Comparison of ENCODE assay signal across 28 cellular contexts in genomic region chr6:114816678-114817077, GRCh38.
DNase-seq lines count a peak whose midpoint lies in the region; ATAC-seq, FAIRE-seq and TF ChIP-seq lines count a peak whose summit lies in the region.
"Had no signal": no experiment of that assay in that cellular context is flagged by ENCODE, and none has a peak within 500 bp of the region (broad histone marks: within the 10 kb centered on the region; RNA-seq: fewer than 3 reads in every experiment).

No MANE protein-coding gene starts in this region.

- H3K23ac ChIP-seq in H9 (ENCODE audit: insufficient read length, low read depth, low read length) = no peak overlapping the region

- H3K9ac ChIP-seq in GM12878 (ENCODE audit: control insufficient read depth, insufficient read depth, low read length) = no peak overlapping the region
- no peak overlapping the region for H3K9ac ChIP-seq in H9 (ENCODE audit: extremely low read depth, insufficient read length, low read length)
- H3K9ac ChIP-seq: BLaER1, KMS-11 had no signal

- H3K79me1 ChIP-seq in H9 (ENCODE audit: insufficient read depth, low read depth, low read length, poor library complexity, severe bottlenecking) = no peaks in the 10 kb centered on the region

- H3K4me3 ChIP-seq in GM12878 = no peak overlapping the region
- no peak overlapping the region for H3K4me3 ChIP-seq in thyroid gland (replicated peaks in 1 of 3)
- H3K4me3 ChIP-seq: BLaER1, Peyer's patch had no signal

- intact Hi-C loops in GM12878 (cut with micrococcal nuclease; ENCODE audit: unreplicated experiment) = no loop called here
- intact Hi-C loops in thyroid gland (cut with DNase I) = no loop called here

- no peak overlapping the region for H3K56ac ChIP-seq in H9 (ENCODE audit: insufficient read length, low read depth, low read length)

- H3K36me3 ChIP-seq in GM12878 (ENCODE audit: control insufficient read depth in 2 of 2, insufficient read depth in 2 of 2, low read length in 1 of 2) (no peaks in the 10 kb centered on the region), thyroid gland (no peaks in the 10 kb centered on the region)
- H3K36me3 ChIP-seq: BLaER1, Peyer's patch had no signal

- H2BK120ac ChIP-seq in H9 (ENCODE audit: low read depth, low read length, poor library complexity, severe bottlenecking) = no peak overlapping the region

- no peaks in the 10 kb centered on the region for H3K4me1 Mint-ChIP-seq in H9
- H3K4me1 Mint-ChIP-seq: CD4-positive, CD25-positive, alpha-beta regulatory T cell; IgD-negative memory B cell had no signal

- TF ChIP-seq RAD21 in GM12878 (IDR thresholded peaks at IDR 0.05; ENCODE audit: insufficient read depth, low read depth, low read length) = no peak

- no peak for TF ChIP-seq EP300 in GM12878 (IDR thresholded peaks at IDR 0.05; ENCODE audit: borderline replicate concordance in 1 of 2, control insufficient read depth in 1 of 2, low read depth in 2 of 2, low read length in 2 of 2)

- no peak overlapping the region for H3K14ac ChIP-seq in H9 (ENCODE audit: insufficient read depth, low read length)

- H3K9me3 ChIP-seq in GM12878 (replicated peaks; ENCODE audit: control insufficient read depth, insufficient read depth, low read length) (no peaks in the 10 kb centered on the region), thyroid gland (no peaks in the 10 kb centered on the region), H9 (ENCODE audit: control insufficient read depth, low read depth, low read length) (no peaks in the 10 kb centered on the region)
- H3K9me3 ChIP-seq: BLaER1, Peyer's patch had no signal

- no peaks in the 10 kb centered on the region for H3K27me3 ChIP-seq in GM12878 (replicated peaks in 1 of 2; ENCODE audit: control insufficient read depth in 2 of 2, insufficient read depth in 2 of 2, low read length in 1 of 2)
- no peaks in the 10 kb centered on the region for H3K27me3 ChIP-seq in thyroid gland
- H3K27me3 ChIP-seq in H9 (ENCODE audit: insufficient read depth, low read length) = no peaks in the 10 kb centered on the region
- H3K27me3 ChIP-seq: BLaER1, Peyer's patch had no signal

- no peak overlapping the region for H3K4ac ChIP-seq in H9 (ENCODE audit: low read depth, low read length)

- CTCF ChIA-PET in GM12878 (lab: Yijun Ruan, JAX) = interaction anchor here (1.6 kb wide), 1 partner anchor 10 kb away, joined by 5 read pairs; no protein-coding TSS in a partner anchor

- no peak overlapping the region for H3K4me3 Mint-ChIP-seq in H9
- H3K4me3 Mint-ChIP-seq: CD4-positive, CD25-positive, alpha-beta regulatory T cell; IgD-negative memory B cell had no signal

- DNase-seq in GM12878 (ENCODE audit: low read depth, low spot score) (no peak), GM13976 (ENCODE audit: low spot score) (no peak), thyroid gland (no peak), H9 (no peak)
- DNase-seq: CD4-positive, CD25-positive, alpha-beta regulatory T cell; DMS153; DND-41; MM.1S; NCI-H1105; NCI-H1436 treated with DMSO at 0.1 percent for 48 hours; NCI-H187 treated with DMSO at 0.1 percent for 48 hours; NCI-H2107; NCI-H446; NCI-H524 treated with DMSO at 0.1 percent for 48 hours; NCI-H774; OCI-M1; Peyer's patch; SHP77 treated with DMSO at 0.1 percent for 48 hours had no signal

- no peak overlapping the region for H3K27ac Mint-ChIP-seq in H9
- H3K27ac Mint-ChIP-seq: CD4-positive, CD25-positive, alpha-beta regulatory T cell; IgD-negative memory B cell had no signal

- peaks cover 3 to 4% of the 10 kb centered on the region in 2 experiments; a peak in 3 of 5 replicates for H3K9me3 Mint-ChIP-seq in H9

- H3K4me2 ChIP-seq in GM12878 (ENCODE audit: control insufficient read depth, insufficient read depth) = no peak overlapping the region
- H3K4me2 ChIP-seq in H9 (ENCODE audit: insufficient read depth, insufficient read length, low read length) = no peak overlapping the region
- H3K4me2 ChIP-seq: BLaER1, KMS-11 had no signal

- no peak overlapping the region for H4K8ac ChIP-seq in H9 (replicated peaks; ENCODE audit: insufficient read length, low read depth, low read length)

- H3K27ac ChIP-seq in GM12878 (ENCODE audit: control insufficient read depth, insufficient read depth) (no peak overlapping the region), thyroid gland (no peak overlapping the region), H9 (ENCODE audit: insufficient read length, low read depth, low read length) (no peak overlapping the region)
- H3K27ac ChIP-seq: BLaER1, HL-60, KMS-11, Peyer's patch had no signal

- in situ Hi-C loops in GM12878 (cut with MboI) (no loop called here), GM13976 (cut with MboI; ENCODE audit: low sequenced_read_pairs, unreplicated experiment) (no loop called here)

- no peak overlapping the region for H2BK15ac ChIP-seq in H9 (ENCODE audit: low read depth, low read length)

- H3K79me2 ChIP-seq in GM12878 (ENCODE audit: control insufficient read depth, insufficient read depth, low read length) (no peaks in the 10 kb centered on the region), H9 (ENCODE audit: insufficient read depth, low read length) (no peaks in the 10 kb centered on the region)

- H4K20me1 ChIP-seq in GM12878 (ENCODE audit: control insufficient read depth, insufficient read depth) = no peaks in the 10 kb centered on the region
- H4K20me1 ChIP-seq in H9 (ENCODE audit: control insufficient read depth, insufficient read depth, insufficient read length) = no peaks in the 10 kb centered on the region
- H4K20me1 ChIP-seq: BLaER1 had no signal

- no peak overlapping the region for H4K91ac ChIP-seq in H9 (ENCODE audit: insufficient read length, low read depth, low read length)

- RAD21 ChIA-PET in GM12878 (lab: Charles Lee; ENCODE audit: unreplicated experiment) = interaction anchor here (0.9 kb wide), 1 partner anchor 38 kb away, joined by 3 read pairs; no protein-coding TSS in a partner anchor

- no peaks in the 10 kb centered on the region for H3K4me1 ChIP-seq in GM12878 (ENCODE audit: control insufficient read depth, insufficient read depth, low read length)
- H3K4me1 ChIP-seq in thyroid gland = no peaks in the 10 kb centered on the region
- H3K4me1 ChIP-seq in H9 (ENCODE audit: insufficient read depth, low read length) = no peaks in the 10 kb centered on the region
- H3K4me1 ChIP-seq: BLaER1, Peyer's patch had no signal

- no peak for TF ChIP-seq POLR2A in GM12878 (IDR thresholded peaks at IDR 0.05; ENCODE audit: low read depth, low read length)
- no peak for TF ChIP-seq POLR2A in thyroid gland (IDR thresholded peaks at IDR 0.05)

- no peak overlapping the region for H2AK5ac ChIP-seq in H9 (ENCODE audit: insufficient read length, low read length)

- TF ChIP-seq CTCF in GM12878 (IDR thresholded peaks at IDR 0.05 in 2 of 3, conservative IDR thresholded peaks at IDR 0.05 in 1 of 3; ENCODE audit: control insufficient read depth in 2 of 3, extremely low read depth in 1 of 3, insufficient read depth in 1 of 3, low read depth in 3 of 3, low read length in 3 of 3) (no peak), GM13976 (IDR thresholded peaks at IDR 0.05; ENCODE audit: borderline replicate concordance, control extremely low read depth, extremely low read depth, insufficient read depth, missing control alignments) (no peak), thyroid gland (IDR thresholded peaks at IDR 0.05) (no peak), H9 (conservative IDR thresholded peaks at IDR 0.05) (no peak)

- H3K27me3 Mint-ChIP-seq in H9 (ENCODE audit: low read depth) = no peaks in the 10 kb centered on the region
- H3K27me3 Mint-ChIP-seq: CD4-positive, CD25-positive, alpha-beta regulatory T cell; IgD-negative memory B cell had no signal

- no TSS peak for BruUV-seq in GM12878 (replicated peaks; lab: Mats Ljungman, UMichigan)

- no peak for FAIRE-seq in GM12878 (lab: Jason Lieb, UNC)
- FAIRE-seq: A204.1, GM18507, H54 had no signal

- no peak overlapping the region for H2AFZ ChIP-seq in GM12878 (ENCODE audit: control insufficient read depth, low read depth, low read length)
- H2AFZ ChIP-seq in H9 (ENCODE audit: low read length) = no peak overlapping the region

- H3K23me2 ChIP-seq in H9 (ENCODE audit: insufficient read length, low read depth, low read length, poor library complexity, severe bottlenecking) = no peaks in the 10 kb centered on the region

- ATAC-seq in GM18511 (IDR thresholded peaks at IDR 0.05; ENCODE audit: unreplicated experiment) (peak; percentile 65), GM18870 (IDR thresholded peaks at IDR 0.05; ENCODE audit: unreplicated experiment) (peak; percentile 49), HG03565 (IDR thresholded peaks at IDR 0.05; ENCODE audit: unreplicated experiment) (peak; percentile 60), GM12878 (peak; percentile 79)

- H3K18ac ChIP-seq in H9 (ENCODE audit: insufficient read length, low read depth, low read length) = no peak overlapping the region

- H2BK12ac ChIP-seq in H9 (ENCODE audit: insufficient read length, low read depth, low read length) = no peak overlapping the region

- H3T11ph ChIP-seq in H9 (ENCODE audit: low read length) = no peak overlapping the region

- H4K5ac ChIP-seq in H9 (ENCODE audit: insufficient read length, low read depth, low read length) = no peak overlapping the region

- H3K36me3 Mint-ChIP-seq in H9 (ENCODE audit: insufficient read depth in 1 of 3, low read depth in 3 of 3) = peaks cover 0 to 5% (median 0%) of the 10 kb centered on the region in 3 experiments; a peak in 1 of 7 replicates
- H3K36me3 Mint-ChIP-seq: CD4-positive, CD25-positive, alpha-beta regulatory T cell; IgD-negative memory B cell had no signal

- no peak overlapping the region for H2BK5ac ChIP-seq in H9 (ENCODE audit: insufficient read length, low read length)

- SMC1A ChIA-PET in GM12878 (lab: Charles Lee; ENCODE audit: uncharacterized antibody, unreplicated experiment) = interaction anchor here (1.4 kb wide), 1 partner anchor 29 kb away, joined by 3 read pairs; no protein-coding TSS in a partner anchor

- no peak overlapping the region for H2BK20ac ChIP-seq in H9 (ENCODE audit: low read depth, low read length, poor library complexity, severe bottlenecking)

- POLR2A ChIA-PET in GM12878 (lab: Charles Lee) = no interaction called here

TF ChIP-seq in GM12878, 131 proteins besides CTCF, POLR2A, EP300 and RAD21 (continues in another document):
- TF ChIP-seq YBX1 (IDR thresholded peaks at IDR 0.05) = no peak
- TF ChIP-seq NFIC (IDR thresholded peaks at IDR 0.05; ENCODE audit: low read depth, low read length) = peak; percentile 55; the same call in 1 of the 2 replicates
- TF ChIP-seq CHD4 (IDR thresholded peaks at IDR 0.05) = no peak
- TF ChIP-seq EED (IDR thresholded peaks at IDR 0.05; ENCODE audit: low read depth) = no peak
- TF ChIP-seq, protein P1, sequence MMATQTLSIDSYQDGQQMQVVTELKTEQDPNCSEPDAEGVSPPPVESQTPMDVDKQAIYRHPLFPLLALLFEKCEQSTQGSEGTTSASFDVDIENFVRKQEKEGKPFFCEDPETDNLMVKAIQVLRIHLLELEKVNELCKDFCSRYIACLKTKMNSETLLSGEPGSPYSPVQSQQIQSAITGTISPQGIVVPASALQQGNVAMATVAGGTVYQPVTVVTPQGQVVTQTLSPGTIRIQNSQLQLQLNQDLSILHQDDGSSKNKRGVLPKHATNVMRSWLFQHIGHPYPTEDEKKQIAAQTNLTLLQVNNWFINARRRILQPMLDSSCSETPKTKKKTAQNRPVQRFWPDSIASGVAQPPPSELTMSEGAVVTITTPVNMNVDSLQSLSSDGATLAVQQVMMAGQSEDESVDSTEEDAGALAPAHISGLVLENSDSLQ (IDR thresholded peaks at IDR 0.05) = no peak
